1 cellular context compared by ENCODE assay signal in the genomic region with DNA sequence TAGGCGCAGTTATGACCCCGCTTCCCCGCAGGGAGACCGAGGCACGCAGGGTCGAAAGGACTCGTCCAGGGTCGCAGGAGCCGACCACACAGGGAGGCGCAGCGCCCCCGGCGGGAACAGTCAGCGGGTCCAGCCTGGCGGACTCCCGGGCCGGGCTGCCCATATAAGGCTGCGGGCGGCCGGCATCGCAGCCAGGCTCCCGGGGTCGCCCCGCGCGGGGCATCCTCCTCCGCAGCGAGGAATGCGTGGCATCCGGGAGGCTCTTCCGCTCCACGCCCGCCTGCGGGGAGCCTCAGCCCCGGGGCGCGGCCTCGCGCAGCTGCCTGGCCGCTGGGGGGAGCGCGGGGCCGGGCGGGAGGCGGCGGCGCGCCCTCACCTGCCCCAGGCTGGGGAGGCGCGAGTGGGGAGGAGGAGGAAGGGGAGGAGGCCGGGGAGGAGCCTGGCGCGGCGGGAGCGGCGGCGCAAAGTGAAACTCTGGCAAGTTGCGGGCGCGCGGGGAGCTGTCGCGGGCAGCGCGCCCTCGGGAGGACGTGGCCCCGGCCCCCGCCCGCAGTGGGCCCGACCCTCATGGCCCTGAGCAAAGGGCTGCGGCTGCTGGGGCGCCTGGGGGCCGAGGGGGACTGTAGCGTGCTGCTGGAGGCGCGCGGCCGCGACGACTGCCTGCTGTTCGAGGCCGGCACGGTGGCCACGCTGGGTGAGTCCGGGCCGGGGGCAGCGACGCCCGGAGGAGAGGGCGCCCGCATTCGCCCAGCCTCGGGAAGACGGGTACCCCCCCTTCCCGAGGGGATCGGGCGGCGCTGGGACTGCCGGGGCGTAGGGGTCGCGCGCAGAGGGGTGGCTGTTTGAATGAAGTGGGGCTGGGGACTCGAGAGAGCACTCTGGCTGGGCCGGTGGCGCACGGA.
A peak's percentile ranks its signal among the peaks of the same experiment; 100 is the strongest.
TF ChIP-seq lines count a peak whose summit lies in the region.

A gene with protein sequence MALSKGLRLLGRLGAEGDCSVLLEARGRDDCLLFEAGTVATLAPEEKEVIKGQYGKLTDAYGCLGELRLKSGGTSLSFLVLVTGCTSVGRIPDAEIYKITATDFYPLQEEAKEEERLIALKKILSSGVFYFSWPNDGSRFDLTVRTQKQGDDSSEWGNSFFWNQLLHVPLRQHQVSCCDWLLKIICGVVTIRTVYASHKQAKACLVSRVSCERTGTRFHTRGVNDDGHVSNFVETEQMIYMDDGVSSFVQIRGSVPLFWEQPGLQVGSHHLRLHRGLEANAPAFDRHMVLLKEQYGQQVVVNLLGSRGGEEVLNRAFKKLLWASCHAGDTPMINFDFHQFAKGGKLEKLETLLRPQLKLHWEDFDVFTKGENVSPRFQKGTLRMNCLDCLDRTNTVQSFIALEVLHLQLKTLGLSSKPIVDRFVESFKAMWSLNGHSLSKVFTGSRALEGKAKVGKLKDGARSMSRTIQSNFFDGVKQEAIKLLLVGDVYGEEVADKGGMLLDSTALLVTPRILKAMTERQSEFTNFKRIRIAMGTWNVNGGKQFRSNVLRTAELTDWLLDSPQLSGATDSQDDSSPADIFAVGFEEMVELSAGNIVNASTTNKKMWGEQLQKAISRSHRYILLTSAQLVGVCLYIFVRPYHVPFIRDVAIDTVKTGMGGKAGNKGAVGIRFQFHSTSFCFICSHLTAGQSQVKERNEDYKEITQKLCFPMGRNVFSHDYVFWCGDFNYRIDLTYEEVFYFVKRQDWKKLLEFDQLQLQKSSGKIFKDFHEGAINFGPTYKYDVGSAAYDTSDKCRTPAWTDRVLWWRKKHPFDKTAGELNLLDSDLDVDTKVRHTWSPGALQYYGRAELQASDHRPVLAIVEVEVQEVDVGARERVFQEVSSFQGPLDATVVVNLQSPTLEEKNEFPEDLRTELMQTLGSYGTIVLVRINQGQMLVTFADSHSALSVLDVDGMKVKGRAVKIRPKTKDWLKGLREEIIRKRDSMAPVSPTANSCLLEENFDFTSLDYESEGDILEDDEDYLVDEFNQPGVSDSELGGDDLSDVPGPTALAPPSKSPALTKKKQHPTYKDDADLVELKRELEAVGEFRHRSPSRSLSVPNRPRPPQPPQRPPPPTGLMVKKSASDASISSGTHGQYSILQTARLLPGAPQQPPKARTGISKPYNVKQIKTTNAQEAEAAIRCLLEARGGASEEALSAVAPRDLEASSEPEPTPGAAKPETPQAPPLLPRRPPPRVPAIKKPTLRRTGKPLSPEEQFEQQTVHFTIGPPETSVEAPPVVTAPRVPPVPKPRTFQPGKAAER (N-terminal part only) (plus strand): TSS at position 469 of the 902 bp plus-strand sequence. CDS start 99 bp downstream, at position 568.

TF ChIP-seq in WTC11, 78 proteins besides CTCF, POLR2A, EP300 and RAD21 (continued from another document and continues in another):
- TF ChIP-seq, protein P1, sequence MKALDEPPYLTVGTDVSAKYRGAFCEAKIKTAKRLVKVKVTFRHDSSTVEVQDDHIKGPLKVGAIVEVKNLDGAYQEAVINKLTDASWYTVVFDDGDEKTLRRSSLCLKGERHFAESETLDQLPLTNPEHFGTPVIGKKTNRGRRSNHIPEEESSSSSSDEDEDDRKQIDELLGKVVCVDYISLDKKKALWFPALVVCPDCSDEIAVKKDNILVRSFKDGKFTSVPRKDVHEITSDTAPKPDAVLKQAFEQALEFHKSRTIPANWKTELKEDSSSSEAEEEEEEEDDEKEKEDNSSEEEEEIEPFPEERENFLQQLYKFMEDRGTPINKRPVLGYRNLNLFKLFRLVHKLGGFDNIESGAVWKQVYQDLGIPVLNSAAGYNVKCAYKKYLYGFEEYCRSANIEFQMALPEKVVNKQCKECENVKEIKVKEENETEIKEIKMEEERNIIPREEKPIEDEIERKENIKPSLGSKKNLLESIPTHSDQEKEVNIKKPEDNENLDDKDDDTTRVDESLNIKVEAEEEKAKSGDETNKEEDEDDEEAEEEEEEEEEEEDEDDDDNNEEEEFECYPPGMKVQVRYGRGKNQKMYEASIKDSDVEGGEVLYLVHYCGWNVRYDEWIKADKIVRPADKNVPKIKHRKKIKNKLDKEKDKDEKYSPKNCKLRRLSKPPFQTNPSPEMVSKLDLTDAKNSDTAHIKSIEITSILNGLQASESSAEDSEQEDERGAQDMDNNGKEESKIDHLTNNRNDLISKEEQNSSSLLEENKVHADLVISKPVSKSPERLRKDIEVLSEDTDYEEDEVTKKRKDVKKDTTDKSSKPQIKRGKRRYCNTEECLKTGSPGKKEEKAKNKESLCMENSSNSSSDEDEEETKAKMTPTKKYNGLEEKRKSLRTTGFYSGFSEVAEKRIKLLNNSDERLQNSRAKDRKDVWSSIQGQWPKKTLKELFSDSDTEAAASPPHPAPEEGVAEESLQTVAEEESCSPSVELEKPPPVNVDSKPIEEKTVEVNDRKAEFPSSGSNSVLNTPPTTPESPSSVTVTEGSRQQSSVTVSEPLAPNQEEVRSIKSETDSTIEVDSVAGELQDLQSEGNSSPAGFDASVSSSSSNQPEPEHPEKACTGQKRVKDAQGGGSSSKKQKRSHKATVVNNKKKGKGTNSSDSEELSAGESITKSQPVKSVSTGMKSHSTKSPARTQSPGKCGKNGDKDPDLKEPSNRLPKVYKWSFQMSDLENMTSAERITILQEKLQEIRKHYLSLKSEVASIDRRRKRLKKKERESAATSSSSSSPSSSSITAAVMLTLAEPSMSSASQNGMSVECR (CRISPR knock-in tag; IDR thresholded peaks at IDR 0.05; ENCODE audit: borderline replicate concordance): no peak
- TF ChIP-seq, protein P2, sequence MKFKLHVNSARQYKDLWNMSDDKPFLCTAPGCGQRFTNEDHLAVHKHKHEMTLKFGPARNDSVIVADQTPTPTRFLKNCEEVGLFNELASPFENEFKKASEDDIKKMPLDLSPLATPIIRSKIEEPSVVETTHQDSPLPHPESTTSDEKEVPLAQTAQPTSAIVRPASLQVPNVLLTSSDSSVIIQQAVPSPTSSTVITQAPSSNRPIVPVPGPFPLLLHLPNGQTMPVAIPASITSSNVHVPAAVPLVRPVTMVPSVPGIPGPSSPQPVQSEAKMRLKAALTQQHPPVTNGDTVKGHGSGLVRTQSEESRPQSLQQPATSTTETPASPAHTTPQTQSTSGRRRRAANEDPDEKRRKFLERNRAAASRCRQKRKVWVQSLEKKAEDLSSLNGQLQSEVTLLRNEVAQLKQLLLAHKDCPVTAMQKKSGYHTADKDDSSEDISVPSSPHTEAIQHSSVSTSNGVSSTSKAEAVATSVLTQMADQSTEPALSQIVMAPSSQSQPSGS (CRISPR knock-in tag; IDR thresholded peaks at IDR 0.05; ENCODE audit: borderline replicate concordance, low read depth): no peak
- TF ChIP-seq TEAD1 (CRISPR knock-in tag; IDR thresholded peaks at IDR 0.05) (peak; percentile 50; the same call in 1 of the 2 replicates), ZNF396 (CRISPR knock-in tag; IDR thresholded peaks at IDR 0.05; ENCODE audit: borderline replicate concordance) (no peak), ZBTB21 (CRISPR knock-in tag; IDR thresholded peaks at IDR 0.05; ENCODE audit: borderline replicate concordance) (no peak), JUN (CRISPR knock-in tag; IDR thresholded peaks at IDR 0.05) (no peak), RORB (CRISPR knock-in tag; IDR thresholded peaks at IDR 0.05) (no peak), FOXP1 (CRISPR knock-in tag; IDR thresholded peaks at IDR 0.05; ENCODE audit: borderline replicate concordance) (peak; percentile 62), ETV6 (CRISPR knock-in tag; IDR thresholded peaks at IDR 0.05) (peak; percentile 52; the same call in 1 of the 2 replicates), NR2C2 (CRISPR knock-in tag; IDR thresholded peaks at IDR 0.05) (no peak), GABPB1 (CRISPR knock-in tag; IDR thresholded peaks at IDR 0.05) (peak; percentile 10; the same call in 1 of the 2 replicates), CREM (CRISPR knock-in tag; IDR thresholded peaks at IDR 0.05) (peak; percentile 41; the same call in 1 of the 2 replicates), IRF2 (CRISPR knock-in tag; IDR thresholded peaks at IDR 0.05; ENCODE audit: borderline replicate concordance, low read depth) (no peak), ZNF416 (CRISPR knock-in tag; IDR thresholded peaks at IDR 0.05) (no peak)
- TF ChIP-seq, protein P3, sequence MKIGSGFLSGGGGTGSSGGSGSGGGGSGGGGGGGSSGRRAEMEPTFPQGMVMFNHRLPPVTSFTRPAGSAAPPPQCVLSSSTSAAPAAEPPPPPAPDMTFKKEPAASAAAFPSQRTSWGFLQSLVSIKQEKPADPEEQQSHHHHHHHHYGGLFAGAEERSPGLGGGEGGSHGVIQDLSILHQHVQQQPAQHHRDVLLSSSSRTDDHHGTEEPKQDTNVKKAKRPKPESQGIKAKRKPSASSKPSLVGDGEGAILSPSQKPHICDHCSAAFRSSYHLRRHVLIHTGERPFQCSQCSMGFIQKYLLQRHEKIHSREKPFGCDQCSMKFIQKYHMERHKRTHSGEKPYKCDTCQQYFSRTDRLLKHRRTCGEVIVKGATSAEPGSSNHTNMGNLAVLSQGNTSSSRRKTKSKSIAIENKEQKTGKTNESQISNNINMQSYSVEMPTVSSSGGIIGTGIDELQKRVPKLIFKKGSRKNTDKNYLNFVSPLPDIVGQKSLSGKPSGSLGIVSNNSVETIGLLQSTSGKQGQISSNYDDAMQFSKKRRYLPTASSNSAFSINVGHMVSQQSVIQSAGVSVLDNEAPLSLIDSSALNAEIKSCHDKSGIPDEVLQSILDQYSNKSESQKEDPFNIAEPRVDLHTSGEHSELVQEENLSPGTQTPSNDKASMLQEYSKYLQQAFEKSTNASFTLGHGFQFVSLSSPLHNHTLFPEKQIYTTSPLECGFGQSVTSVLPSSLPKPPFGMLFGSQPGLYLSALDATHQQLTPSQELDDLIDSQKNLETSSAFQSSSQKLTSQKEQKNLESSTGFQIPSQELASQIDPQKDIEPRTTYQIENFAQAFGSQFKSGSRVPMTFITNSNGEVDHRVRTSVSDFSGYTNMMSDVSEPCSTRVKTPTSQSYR (CRISPR knock-in tag; IDR thresholded peaks at IDR 0.05): no peak
- TF ChIP-seq, protein P4, sequence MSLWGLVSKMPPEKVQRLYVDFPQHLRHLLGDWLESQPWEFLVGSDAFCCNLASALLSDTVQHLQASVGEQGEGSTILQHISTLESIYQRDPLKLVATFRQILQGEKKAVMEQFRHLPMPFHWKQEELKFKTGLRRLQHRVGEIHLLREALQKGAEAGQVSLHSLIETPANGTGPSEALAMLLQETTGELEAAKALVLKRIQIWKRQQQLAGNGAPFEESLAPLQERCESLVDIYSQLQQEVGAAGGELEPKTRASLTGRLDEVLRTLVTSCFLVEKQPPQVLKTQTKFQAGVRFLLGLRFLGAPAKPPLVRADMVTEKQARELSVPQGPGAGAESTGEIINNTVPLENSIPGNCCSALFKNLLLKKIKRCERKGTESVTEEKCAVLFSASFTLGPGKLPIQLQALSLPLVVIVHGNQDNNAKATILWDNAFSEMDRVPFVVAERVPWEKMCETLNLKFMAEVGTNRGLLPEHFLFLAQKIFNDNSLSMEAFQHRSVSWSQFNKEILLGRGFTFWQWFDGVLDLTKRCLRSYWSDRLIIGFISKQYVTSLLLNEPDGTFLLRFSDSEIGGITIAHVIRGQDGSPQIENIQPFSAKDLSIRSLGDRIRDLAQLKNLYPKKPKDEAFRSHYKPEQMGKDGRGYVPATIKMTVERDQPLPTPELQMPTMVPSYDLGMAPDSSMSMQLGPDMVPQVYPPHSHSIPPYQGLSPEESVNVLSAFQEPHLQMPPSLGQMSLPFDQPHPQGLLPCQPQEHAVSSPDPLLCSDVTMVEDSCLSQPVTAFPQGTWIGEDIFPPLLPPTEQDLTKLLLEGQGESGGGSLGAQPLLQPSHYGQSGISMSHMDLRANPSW (CRISPR knock-in tag; conservative IDR thresholded peaks at IDR 0.05; ENCODE audit: low read depth): no peak
- TF ChIP-seq, protein P5, sequence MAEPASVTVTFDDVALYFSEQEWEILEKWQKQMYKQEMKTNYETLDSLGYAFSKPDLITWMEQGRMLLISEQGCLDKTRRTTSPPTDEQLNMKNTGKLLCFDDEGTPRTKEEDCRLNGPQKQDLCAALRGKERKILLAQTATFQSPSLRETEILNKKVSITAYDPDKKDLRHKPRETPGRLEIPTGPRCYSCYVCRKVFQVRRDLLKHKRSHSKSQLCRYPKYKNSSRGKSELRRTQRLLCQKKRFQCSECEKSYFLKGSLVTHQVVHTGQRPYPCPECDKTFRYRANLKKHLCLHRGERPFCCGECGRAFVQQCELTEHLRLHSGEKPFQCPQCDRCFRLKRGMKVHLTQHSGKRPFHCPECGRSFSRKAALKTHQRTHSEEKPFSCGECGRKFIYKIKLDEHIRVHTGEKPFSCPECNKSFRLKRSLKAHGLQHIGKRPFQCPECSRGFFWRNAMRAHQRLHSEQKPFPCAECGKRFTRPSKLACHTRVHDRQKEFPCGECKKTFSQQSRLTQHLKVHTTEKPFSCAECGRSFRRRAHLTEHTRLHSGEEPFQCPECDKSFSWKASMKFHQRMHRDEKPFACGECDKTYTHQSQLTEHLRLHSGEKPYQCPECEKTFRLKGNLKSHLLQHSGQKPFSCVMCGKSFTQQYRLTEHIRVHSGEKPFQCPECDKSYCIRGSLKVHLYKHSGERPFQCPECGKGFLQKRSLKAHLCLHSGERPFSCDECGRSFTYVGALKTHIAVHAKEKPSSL (CRISPR knock-in tag; conservative IDR thresholded peaks at IDR 0.05): no peak
- TF ChIP-seq, protein P6, sequence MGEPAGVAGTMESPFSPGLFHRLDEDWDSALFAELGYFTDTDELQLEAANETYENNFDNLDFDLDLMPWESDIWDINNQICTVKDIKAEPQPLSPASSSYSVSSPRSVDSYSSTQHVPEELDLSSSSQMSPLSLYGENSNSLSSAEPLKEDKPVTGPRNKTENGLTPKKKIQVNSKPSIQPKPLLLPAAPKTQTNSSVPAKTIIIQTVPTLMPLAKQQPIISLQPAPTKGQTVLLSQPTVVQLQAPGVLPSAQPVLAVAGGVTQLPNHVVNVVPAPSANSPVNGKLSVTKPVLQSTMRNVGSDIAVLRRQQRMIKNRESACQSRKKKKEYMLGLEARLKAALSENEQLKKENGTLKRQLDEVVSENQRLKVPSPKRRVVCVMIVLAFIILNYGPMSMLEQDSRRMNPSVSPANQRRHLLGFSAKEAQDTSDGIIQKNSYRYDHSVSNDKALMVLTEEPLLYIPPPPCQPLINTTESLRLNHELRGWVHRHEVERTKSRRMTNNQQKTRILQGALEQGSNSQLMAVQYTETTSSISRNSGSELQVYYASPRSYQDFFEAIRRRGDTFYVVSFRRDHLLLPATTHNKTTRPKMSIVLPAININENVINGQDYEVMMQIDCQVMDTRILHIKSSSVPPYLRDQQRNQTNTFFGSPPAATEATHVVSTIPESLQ (CRISPR knock-in tag; IDR thresholded peaks at IDR 0.05): no peak
- TF ChIP-seq, protein P7, sequence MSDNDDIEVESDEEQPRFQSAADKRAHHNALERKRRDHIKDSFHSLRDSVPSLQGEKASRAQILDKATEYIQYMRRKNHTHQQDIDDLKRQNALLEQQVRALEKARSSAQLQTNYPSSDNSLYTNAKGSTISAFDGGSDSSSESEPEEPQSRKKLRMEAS (CRISPR knock-in tag; IDR thresholded peaks at IDR 0.05): peak; percentile 60; the same call in 1 of the 2 replicates
- TF ChIP-seq, protein P8, sequence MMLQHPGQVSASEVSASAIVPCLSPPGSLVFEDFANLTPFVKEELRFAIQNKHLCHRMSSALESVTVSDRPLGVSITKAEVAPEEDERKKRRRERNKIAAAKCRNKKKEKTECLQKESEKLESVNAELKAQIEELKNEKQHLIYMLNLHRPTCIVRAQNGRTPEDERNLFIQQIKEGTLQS (CRISPR knock-in tag; conservative IDR thresholded peaks at IDR 0.05): no peak
- TF ChIP-seq, protein P9, sequence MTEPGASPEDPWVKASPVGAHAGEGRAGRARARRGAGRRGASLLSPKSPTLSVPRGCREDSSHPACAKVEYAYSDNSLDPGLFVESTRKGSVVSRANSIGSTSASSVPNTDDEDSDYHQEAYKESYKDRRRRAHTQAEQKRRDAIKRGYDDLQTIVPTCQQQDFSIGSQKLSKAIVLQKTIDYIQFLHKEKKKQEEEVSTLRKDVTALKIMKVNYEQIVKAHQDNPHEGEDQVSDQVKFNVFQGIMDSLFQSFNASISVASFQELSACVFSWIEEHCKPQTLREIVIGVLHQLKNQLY (CRISPR knock-in tag; IDR thresholded peaks at IDR 0.05): no peak
- TF ChIP-seq, protein P10, sequence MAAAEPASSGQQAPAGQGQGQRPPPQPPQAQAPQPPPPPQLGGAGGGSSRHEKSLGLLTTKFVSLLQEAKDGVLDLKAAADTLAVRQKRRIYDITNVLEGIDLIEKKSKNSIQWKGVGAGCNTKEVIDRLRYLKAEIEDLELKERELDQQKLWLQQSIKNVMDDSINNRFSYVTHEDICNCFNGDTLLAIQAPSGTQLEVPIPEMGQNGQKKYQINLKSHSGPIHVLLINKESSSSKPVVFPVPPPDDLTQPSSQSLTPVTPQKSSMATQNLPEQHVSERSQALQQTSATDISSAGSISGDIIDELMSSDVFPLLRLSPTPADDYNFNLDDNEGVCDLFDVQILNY (CRISPR knock-in tag; IDR thresholded peaks at IDR 0.05): peak; percentile 68; the same call in 1 of the 2 replicates
